In the genomic region with DNA sequence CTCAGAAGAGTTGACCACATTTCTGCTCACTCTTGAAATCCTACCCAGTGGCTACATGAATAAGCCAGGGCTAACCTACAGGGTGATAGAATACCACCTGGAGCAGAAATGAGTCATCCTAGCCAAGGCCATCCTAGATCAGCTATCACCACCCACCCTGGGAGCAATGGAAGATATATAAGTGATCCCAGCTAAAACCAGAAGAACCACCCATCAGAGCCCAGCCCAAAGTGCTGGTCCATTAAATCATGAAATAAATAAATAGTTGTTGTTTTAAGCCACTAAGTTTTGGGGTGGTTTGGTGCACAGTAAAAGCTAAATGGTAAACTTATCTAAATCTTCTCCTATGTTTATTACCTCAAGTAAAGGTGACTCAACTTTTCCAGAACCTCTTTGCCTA, we compare ENCODE assay signal across 19 cellular contexts.
DNase-seq lines count a peak whose midpoint lies in the region; ATAC-seq, FAIRE-seq and TF ChIP-seq lines count a peak whose summit lies in the region.
"Had no signal": no experiment of that assay in that cellular context is flagged by ENCODE, and none has a peak within 500 bp of the region (broad histone marks: within the 10 kb centered on the region; RNA-seq: fewer than 3 reads in every experiment).

No MANE protein-coding gene starts in this region.

- H3K9me3 ChIP-seq in HEK293 (ENCODE audit: control insufficient read depth, insufficient read depth, low read depth, low read length) (no peaks in the 10 kb centered on the region), keratinocyte (ENCODE audit: control insufficient read depth, low read depth, low read length) (no peaks in the 10 kb centered on the region)
- H3K9me3 ChIP-seq: BE2C had no signal

- no peak overlapping the region for H3K4me3 Mint-ChIP-seq in GM23338
- H3K4me3 Mint-ChIP-seq in activated T-helper 17 cell treated with anti-CD3 and anti-CD28 coated beads, Interleukin-2, amount 50 U/mL, for 72 hours: no peak overlapping the region
- H3K4me3 Mint-ChIP-seq: CD4-positive, CD25-positive, alpha-beta regulatory T cell; H9 had no signal

- no peak for TF ChIP-seq CTCF in GM23338 (conservative IDR thresholded peaks at IDR 0.05; ENCODE audit: low read depth in 2 of 2)
- no peak for TF ChIP-seq CTCF in HEK293 (tag by site-specific recombination; IDR thresholded peaks at IDR 0.05)
- TF ChIP-seq CTCF in keratinocyte (optimal IDR thresholded peaks at IDR 0.05 in 1 of 3, IDR thresholded peaks at IDR 0.05 in 1 of 3, conservative IDR thresholded peaks at IDR 0.05 in 1 of 3; ENCODE audit: extremely low read depth in 1 of 3, insufficient read depth in 2 of 3, low read length in 3 of 3): no peak

- no peaks in the 10 kb centered on the region for H3K9me3 Mint-ChIP-seq in GM23338
- peaks cover 7% of the 10 kb centered on the region for H3K9me3 Mint-ChIP-seq in activated T-helper 17 cell treated with anti-CD3 and anti-CD28 coated beads, Interleukin-2, amount 50 U/mL, for 72 hours

- H3K9me1 ChIP-seq in keratinocyte (ENCODE audit: control insufficient read depth, extremely low read depth, insufficient read depth, low read length): no peaks in the 10 kb centered on the region

- no peak overlapping the region for H3K9ac ChIP-seq in keratinocyte (ENCODE audit: control insufficient read depth, extremely low read depth, insufficient read depth, low read length)

- H3K4me2 ChIP-seq in GM23338 (no peak overlapping the region), keratinocyte (ENCODE audit: control insufficient read depth, extremely low read depth, insufficient read depth, low read depth, low read length) (no peak overlapping the region)

- H3K4me1 ChIP-seq in GM23338 (ENCODE audit: insufficient read depth) (peaks cover 6% of the 10 kb centered on the region; the same call in 1 of the 2 replicates), HEK293 (ENCODE audit: control insufficient read depth, insufficient read depth, low read length) (no peaks in the 10 kb centered on the region), keratinocyte (ENCODE audit: control insufficient read depth, extremely low read depth, insufficient read depth, low read length) (no peaks in the 10 kb centered on the region)
- H3K4me1 ChIP-seq: BE2C had no signal

- FAIRE-seq in keratinocyte (lab: Jason Lieb, UNC): no peak
- FAIRE-seq: A204.1, GM12892, GM18507, H1 had no signal

- H3K36me3 ChIP-seq in GM23338 (ENCODE audit: insufficient read depth): no peaks in the 10 kb centered on the region
- no peaks in the 10 kb centered on the region for H3K36me3 ChIP-seq in HEK293 (ENCODE audit: control insufficient read depth in 2 of 2, insufficient read depth in 1 of 2, low read length in 2 of 2)
- H3K36me3 ChIP-seq in keratinocyte (ENCODE audit: control insufficient read depth in 2 of 2, extremely low read depth in 1 of 2, insufficient read depth in 2 of 2, low read length in 2 of 2): no peaks in the 10 kb centered on the region
- H3K36me3 ChIP-seq: BE2C had no signal

- no peaks in the 10 kb centered on the region; the same call in 2 of the 3 replicates for H3K36me3 Mint-ChIP-seq in GM23338 (ENCODE audit: low read depth)
- H3K36me3 Mint-ChIP-seq in activated T-helper 17 cell treated with anti-CD3 and anti-CD28 coated beads, Interleukin-2, amount 50 U/mL, for 72 hours (ENCODE audit: low read depth): no peaks in the 10 kb centered on the region
- H3K36me3 Mint-ChIP-seq: CD4-positive, CD25-positive, alpha-beta regulatory T cell had no signal

- DNase-seq in GM23338 (ENCODE audit: low spot score) (no peak), keratinocyte (ENCODE audit: low read depth, low spot score) (peak; percentile 9), NCI-H2196 treated with DMSO at 0.1 percent for 48 hours (lab: John Stamatoyannopoulos, UW; ENCODE audit: unreplicated experiment) (no peak), NCI-H1048 (lab: John Stamatoyannopoulos, UW) (no peak)
- DNase-seq: ACHN; BE2C; C1 segment of cervical spinal cord; Caco-2; CD4-positive, CD25-positive, alpha-beta regulatory T cell; DMS153; DMS79; GDM1; H9 had no signal

- H3K4me3 ChIP-seq in GM23338 (no peak overlapping the region), HEK293 (ENCODE audit: low read depth, low read length) (no peak overlapping the region), keratinocyte (ENCODE audit: control insufficient read depth in 2 of 3, extremely low read depth in 1 of 3, insufficient read depth in 2 of 3, low read depth in 1 of 3, low read length in 3 of 3) (no peak overlapping the region)

- no peaks in the 10 kb centered on the region for H3F3A ChIP-seq in GM23338 (replicated peaks; ENCODE audit: low read depth)

- H2AFZ ChIP-seq in GM23338 (no peak overlapping the region), keratinocyte (ENCODE audit: control insufficient read depth, low read length) (no peak overlapping the region)

- no peaks in the 10 kb centered on the region for H3K9me2 ChIP-seq in GM23338 (ENCODE audit: insufficient read depth)

- no peaks in the 10 kb centered on the region for H3K79me2 ChIP-seq in GM23338 (replicated peaks; ENCODE audit: insufficient read depth)
- no peaks in the 10 kb centered on the region for H3K79me2 ChIP-seq in keratinocyte (ENCODE audit: control insufficient read depth, insufficient read depth, low read length)

- H4K20me1 ChIP-seq in GM23338 (replicated peaks; ENCODE audit: insufficient read depth) (no peaks in the 10 kb centered on the region), keratinocyte (ENCODE audit: control insufficient read depth, extremely low read depth, insufficient read depth, low read length) (no peaks in the 10 kb centered on the region)

- no peak overlapping the region for H3K27ac Mint-ChIP-seq in GM23338
- H3K27ac Mint-ChIP-seq in activated T-helper 17 cell treated with anti-CD3 and anti-CD28 coated beads, Interleukin-2, amount 50 U/mL, for 72 hours: no peak overlapping the region
- H3K27ac Mint-ChIP-seq: CD4-positive, CD25-positive, alpha-beta regulatory T cell; H9 had no signal

- dilution Hi-C loops in keratinocyte (cut with MboI; ENCODE audit: extremely low pct_ligation_motif_present, low sequenced_read_pairs): no loop called here

- H3K27me3 Mint-ChIP-seq in GM23338 (ENCODE audit: insufficient read depth, low read depth, poor library complexity): no peaks in the 10 kb centered on the region
- peaks cover 14% of the 10 kb centered on the region for H3K27me3 Mint-ChIP-seq in activated T-helper 17 cell treated with anti-CD3 and anti-CD28 coated beads, Interleukin-2, amount 50 U/mL, for 72 hours

- CTCF ChIA-PET in HEK293 (lab: Yijun Ruan, JAX): interaction anchor here (0.9 to 1.9 kb wide), 3 partner anchors 17 to 106 kb away, joined by 5 to 12 read pairs (median 6); no protein-coding TSS in a partner anchor

- H3K27me3 ChIP-seq in GM23338 (ENCODE audit: insufficient read depth) (no peaks in the 10 kb centered on the region), keratinocyte (ENCODE audit: control insufficient read depth, extremely low read depth, insufficient read depth, low read length) (no peaks in the 10 kb centered on the region)
- H3K27me3 ChIP-seq: BE2C had no signal

- no peak overlapping the region for H3K27ac ChIP-seq in GM23338 (ENCODE audit: low read depth)
- H3K27ac ChIP-seq in HEK293 (ENCODE audit: extremely low read depth, low read depth, low read length): no peak overlapping the region
- no peak overlapping the region for H3K27ac ChIP-seq in keratinocyte (ENCODE audit: control insufficient read depth, insufficient read depth, low read length)

- H3K4me1 Mint-ChIP-seq in GM23338: peaks cover 11% of the 10 kb centered on the region
- peaks cover 6% of the 10 kb centered on the region for H3K4me1 Mint-ChIP-seq in activated T-helper 17 cell treated with anti-CD3 and anti-CD28 coated beads, Interleukin-2, amount 50 U/mL, for 72 hours
- H3K4me1 Mint-ChIP-seq: CD4-positive, CD25-positive, alpha-beta regulatory T cell had no signal

- POLR2A ChIA-PET in HEK293 (lab: Yijun Ruan, JAX): no interaction called here

- no peak for ATAC-seq in GM23338
- ATAC-seq in activated T-helper 17 cell treated with anti-CD3 and anti-CD28 coated beads, Interleukin-2, amount 50 U/mL, for 72 hours (replicated peaks): peak; percentile 35

TF ChIP-seq in GM23338, 12 proteins besides CTCF, POLR2A, EP300 and RAD21 (continues in another document):
- TF ChIP-seq CREB1 (CRISPR knock-in tag; IDR thresholded peaks at IDR 0.05; ENCODE audit: low read depth): no peak

TF ChIP-seq in HEK293, 187 proteins besides CTCF, POLR2A, EP300 and RAD21:
- TF ChIP-seq SETDB1 (IDR thresholded peaks at IDR 0.05; ENCODE audit: insufficient read length, low read length) (peak; percentile 14), ZNF701 (tag by site-specific recombination; IDR thresholded peaks at IDR 0.05) (no peak), ZNF768 (tag by site-specific recombination; IDR thresholded peaks at IDR 0.05) (no peak), ZNF121 (tag by site-specific recombination; IDR thresholded peaks at IDR 0.05) (no peak)
TF ChIP-seq in HEK293: peak in this region for 1.
